In the genomic region with DNA sequence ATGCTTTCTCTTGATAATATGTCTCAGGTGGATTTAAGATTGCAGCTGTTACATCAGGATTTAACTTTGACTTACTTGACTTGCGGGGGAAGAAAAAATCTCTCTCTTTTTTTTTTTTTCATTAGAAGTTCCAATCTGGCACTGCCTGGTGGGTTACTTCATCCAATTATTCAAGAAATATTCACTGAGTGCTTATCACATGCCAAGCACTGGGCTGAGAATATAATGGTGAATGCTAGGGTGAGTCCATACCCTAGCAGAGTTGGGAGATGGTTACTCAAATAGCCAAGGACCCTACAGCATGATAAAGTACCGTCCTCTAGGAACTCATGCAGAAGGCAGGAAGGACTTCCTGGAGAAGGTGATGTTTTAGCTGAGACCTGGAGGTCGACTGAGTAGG, we compare ENCODE assay signal across 25 cellular contexts. TPM values are rescaled to one million over a fixed set of nuclear protein-coding genes. Genes with fewer than 3 reads are reported as not detected.
A peak's percentile ranks its signal among the peaks of the same experiment; 100 is the strongest.
DNase-seq lines count a peak whose midpoint lies in the region; ATAC-seq and TF ChIP-seq lines count a peak whose summit lies in the region.
"Had no signal": no experiment of that assay in that cellular context is flagged by ENCODE, and none has a peak within 500 bp of the region (broad histone marks: within the 10 kb centered on the region; RNA-seq: fewer than 3 reads in every experiment).

No MANE protein-coding gene starts in this region.

- H3K4me3 ChIP-seq in adipocyte (ENCODE audit: low read length) (peak overlapping the region; percentile 77), foreskin fibroblast (ENCODE audit: low read depth in 1 of 2, low read length in 2 of 2) (no peak overlapping the region)
- H3K4me3 ChIP-seq: K562, SK-N-MC had no signal

- peaks cover 19% of the 10 kb centered on the region for H3K4me1 ChIP-seq in adipocyte (ENCODE audit: control insufficient read depth, insufficient read depth, low read length)

- H3K9me3 Mint-ChIP-seq in HFFc6 (no peaks in the 10 kb centered on the region), mesothelial cell of epicardium (no peaks in the 10 kb centered on the region)

- TF ChIP-seq CTCF in HFFc6 (IDR thresholded peaks at IDR 0.05) (no peak), mesothelial cell of epicardium (IDR thresholded peaks at IDR 0.05; ENCODE audit: unreplicated experiment) (no peak), foreskin fibroblast (IDR thresholded peaks at IDR 0.05; ENCODE audit: low read depth, low read length) (no peak)

- H3K36me3 Mint-ChIP-seq in HFFc6 (ENCODE audit: low read depth): no peaks in the 10 kb centered on the region
- no peaks in the 10 kb centered on the region for H3K36me3 Mint-ChIP-seq in mesothelial cell of epicardium
- H3K36me3 Mint-ChIP-seq: CD14-positive monocyte had no signal

- H3K27ac Mint-ChIP-seq in HFFc6: no peak overlapping the region
- peak overlapping the region; percentile 58 for H3K27ac Mint-ChIP-seq in mesothelial cell of epicardium
- H3K27ac Mint-ChIP-seq: CD14-positive monocyte; CD8-positive, alpha-beta memory T cell had no signal

- peaks cover 65% of the 10 kb centered on the region for H3K27me3 Mint-ChIP-seq in HFFc6 (ENCODE audit: insufficient read depth)
- peaks cover 39% of the 10 kb centered on the region for H3K27me3 Mint-ChIP-seq in mesothelial cell of epicardium (ENCODE audit: low read depth)

- no peaks in the 10 kb centered on the region for H3K36me3 ChIP-seq in adipocyte (ENCODE audit: control insufficient read depth, insufficient read depth, low read length, severe bottlenecking)
- H3K36me3 ChIP-seq: BE2C had no signal

- no peak overlapping the region for H3K9ac ChIP-seq in adipocyte (ENCODE audit: low read length)

- H3K27me3 ChIP-seq in adipocyte (replicated peaks; ENCODE audit: control insufficient read depth, insufficient read depth, low read length): peaks cover 20% of the 10 kb centered on the region
- H3K27me3 ChIP-seq: BE2C had no signal

- peaks cover 19% of the 10 kb centered on the region for H3K4me1 Mint-ChIP-seq in HFFc6 (ENCODE audit: low read depth)
- H3K4me1 Mint-ChIP-seq in mesothelial cell of epicardium: peaks cover 24% of the 10 kb centered on the region
- H3K4me1 Mint-ChIP-seq: CD14-positive monocyte; CD8-positive, alpha-beta memory T cell had no signal

- DNase-seq in HFFc6 (no peak), adipocyte (ENCODE audit: low read depth) (no peak), mesothelial cell of epicardium (ENCODE audit: low spot score in 2 of 2, unreplicated experiment in 2 of 2) (no peak), foreskin fibroblast (no peak), Ammon's horn (ENCODE audit: low spot score) (no peak)
- no peak for DNase-seq in activated CD8-positive, alpha-beta memory T cell treated with anti-CD3 and anti-CD28 coated beads, Interleukin-2, amount 50 U/mL, for 48 hours
- DNase-seq: BE2C; CD8-positive, alpha-beta memory T cell; DMS 273 treated with DMSO at 0.1 percent for 48 hours; DMS79; GDM1; H7; Kasumi-1; NCI-H1105; NCI-H1436 treated with DMSO at 0.1 percent for 48 hours; NCI-H1930; NCI-H446 treated with DMSO at 0.1 percent for 48 hours; NCI-H526; SIG-M5 had no signal

- H3K4me3 Mint-ChIP-seq in HFFc6 (peak overlapping the region; percentile 78), mesothelial cell of epicardium (no peak overlapping the region)
- H3K4me3 Mint-ChIP-seq: CD14-positive monocyte; CD8-positive, alpha-beta memory T cell had no signal

- no peak for ATAC-seq in GM18870 (IDR thresholded peaks at IDR 0.05; ENCODE audit: unreplicated experiment)
- ATAC-seq: HepG2, K562, Panc1 had no signal

- H3K9me3 ChIP-seq in adipocyte (ENCODE audit: control insufficient read depth, low read length): no peaks in the 10 kb centered on the region
- H3K9me3 ChIP-seq: BE2C had no signal

RNA-seq across cellular contexts. Expression of a gene that starts 57.9 kb away (rescaled TPM):
- total RNA-seq in HFFc6 (2021; fragmentation: NEBNext Ultra II Directional; extraction: Animal tissue kit (Norgen Biotek cat#: 25700)): 100 to 1,000 TPM; 163 to 177 (median 172) TPM
- 194 to 204 TPM (median 197 TPM) in 3 replicates for total RNA-seq in mesothelial cell of epicardium
